1 cellular context compared by ENCODE assay signal in the genomic region with DNA sequence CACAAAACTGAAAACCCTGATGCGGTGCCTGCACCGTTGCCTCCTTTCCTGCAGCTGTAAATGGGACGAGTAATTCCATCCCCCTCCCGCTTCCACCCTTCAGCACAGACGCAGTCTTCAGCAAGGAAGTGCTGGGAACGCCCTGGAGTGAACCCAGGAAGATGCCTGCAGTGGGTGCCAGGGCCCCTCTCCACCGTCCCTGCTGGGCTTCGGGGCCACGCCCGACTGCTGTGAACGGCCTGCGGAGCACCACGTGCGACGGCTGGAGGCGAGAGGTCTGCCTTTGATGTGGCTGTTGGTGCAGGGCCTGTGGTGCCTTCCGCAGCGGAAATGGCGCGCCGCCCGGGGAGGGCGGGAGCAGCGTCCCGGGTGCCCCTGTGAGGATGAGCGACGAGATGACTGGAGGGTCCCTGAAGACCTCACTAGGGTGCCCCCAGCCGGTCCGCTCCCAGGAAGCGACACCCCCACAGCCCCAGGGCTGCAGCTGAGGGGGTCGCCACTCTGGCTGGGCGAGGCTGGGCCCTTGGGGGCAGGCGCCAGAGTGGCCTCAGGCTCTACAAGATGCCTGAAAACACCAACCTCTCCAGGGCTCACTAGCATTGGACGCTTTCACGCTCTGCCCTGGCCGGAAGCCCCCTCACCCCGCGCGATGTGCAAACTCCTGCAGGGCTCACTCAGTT.
TF ChIP-seq lines count a peak whose summit lies in the region.

No MANE protein-coding gene starts in this region.

TF ChIP-seq in H1, 55 proteins besides CTCF, POLR2A, EP300 and RAD21:
- TF ChIP-seq GABPA (IDR thresholded peaks at IDR 0.05; ENCODE audit: borderline replicate concordance, insufficient read depth, low read length) (no peak), NANOG (IDR thresholded peaks at IDR 0.05; ENCODE audit: insufficient read depth, low read depth, low read length, poor library complexity, severe bottlenecking) (no peak), KDM1A (IDR thresholded peaks at IDR 0.05; ENCODE audit: borderline replicate concordance, low read length) (no peak; the same call in 1 of the 2 replicates), SRF (IDR thresholded peaks at IDR 0.05; ENCODE audit: low read depth, low read length) (no peak), KDM4A (IDR thresholded peaks at IDR 0.05; ENCODE audit: low read depth, low read length, severe bottlenecking) (peak; percentile 77), SIN3A (conservative IDR thresholded peaks at IDR 0.05 in 1 of 2, IDR thresholded peaks at IDR 0.05 in 1 of 2; ENCODE audit: low read depth in 1 of 2, low read length in 2 of 2) (peak in 1 of 2 experiments; percentile 47; a peak in 1 of 4 replicates), RBBP5 (IDR thresholded peaks at IDR 0.05; ENCODE audit: borderline replicate concordance, low read depth, low read length) (peak; percentile 55), TBP (IDR thresholded peaks at IDR 0.05; ENCODE audit: low read depth, low read length) (no peak), CTBP2 (IDR thresholded peaks at IDR 0.05; ENCODE audit: borderline replicate concordance, insufficient read depth, insufficient read length, low read length) (no peak), ASH2L (IDR thresholded peaks at IDR 0.05; ENCODE audit: low read length) (peak; percentile 40), JUN (IDR thresholded peaks at IDR 0.05; ENCODE audit: low read depth, low read length) (no peak), PHF8 (conservative IDR thresholded peaks at IDR 0.05; ENCODE audit: low read depth, low read length) (0 out of 2 replicates have a peak, but pooled peaks have one; percentile 26)
- TF ChIP-seq, protein P1, sequence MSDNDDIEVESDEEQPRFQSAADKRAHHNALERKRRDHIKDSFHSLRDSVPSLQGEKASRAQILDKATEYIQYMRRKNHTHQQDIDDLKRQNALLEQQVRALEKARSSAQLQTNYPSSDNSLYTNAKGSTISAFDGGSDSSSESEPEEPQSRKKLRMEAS (IDR thresholded peaks at IDR 0.05): peak; percentile 93
- TF ChIP-seq, protein P2, sequence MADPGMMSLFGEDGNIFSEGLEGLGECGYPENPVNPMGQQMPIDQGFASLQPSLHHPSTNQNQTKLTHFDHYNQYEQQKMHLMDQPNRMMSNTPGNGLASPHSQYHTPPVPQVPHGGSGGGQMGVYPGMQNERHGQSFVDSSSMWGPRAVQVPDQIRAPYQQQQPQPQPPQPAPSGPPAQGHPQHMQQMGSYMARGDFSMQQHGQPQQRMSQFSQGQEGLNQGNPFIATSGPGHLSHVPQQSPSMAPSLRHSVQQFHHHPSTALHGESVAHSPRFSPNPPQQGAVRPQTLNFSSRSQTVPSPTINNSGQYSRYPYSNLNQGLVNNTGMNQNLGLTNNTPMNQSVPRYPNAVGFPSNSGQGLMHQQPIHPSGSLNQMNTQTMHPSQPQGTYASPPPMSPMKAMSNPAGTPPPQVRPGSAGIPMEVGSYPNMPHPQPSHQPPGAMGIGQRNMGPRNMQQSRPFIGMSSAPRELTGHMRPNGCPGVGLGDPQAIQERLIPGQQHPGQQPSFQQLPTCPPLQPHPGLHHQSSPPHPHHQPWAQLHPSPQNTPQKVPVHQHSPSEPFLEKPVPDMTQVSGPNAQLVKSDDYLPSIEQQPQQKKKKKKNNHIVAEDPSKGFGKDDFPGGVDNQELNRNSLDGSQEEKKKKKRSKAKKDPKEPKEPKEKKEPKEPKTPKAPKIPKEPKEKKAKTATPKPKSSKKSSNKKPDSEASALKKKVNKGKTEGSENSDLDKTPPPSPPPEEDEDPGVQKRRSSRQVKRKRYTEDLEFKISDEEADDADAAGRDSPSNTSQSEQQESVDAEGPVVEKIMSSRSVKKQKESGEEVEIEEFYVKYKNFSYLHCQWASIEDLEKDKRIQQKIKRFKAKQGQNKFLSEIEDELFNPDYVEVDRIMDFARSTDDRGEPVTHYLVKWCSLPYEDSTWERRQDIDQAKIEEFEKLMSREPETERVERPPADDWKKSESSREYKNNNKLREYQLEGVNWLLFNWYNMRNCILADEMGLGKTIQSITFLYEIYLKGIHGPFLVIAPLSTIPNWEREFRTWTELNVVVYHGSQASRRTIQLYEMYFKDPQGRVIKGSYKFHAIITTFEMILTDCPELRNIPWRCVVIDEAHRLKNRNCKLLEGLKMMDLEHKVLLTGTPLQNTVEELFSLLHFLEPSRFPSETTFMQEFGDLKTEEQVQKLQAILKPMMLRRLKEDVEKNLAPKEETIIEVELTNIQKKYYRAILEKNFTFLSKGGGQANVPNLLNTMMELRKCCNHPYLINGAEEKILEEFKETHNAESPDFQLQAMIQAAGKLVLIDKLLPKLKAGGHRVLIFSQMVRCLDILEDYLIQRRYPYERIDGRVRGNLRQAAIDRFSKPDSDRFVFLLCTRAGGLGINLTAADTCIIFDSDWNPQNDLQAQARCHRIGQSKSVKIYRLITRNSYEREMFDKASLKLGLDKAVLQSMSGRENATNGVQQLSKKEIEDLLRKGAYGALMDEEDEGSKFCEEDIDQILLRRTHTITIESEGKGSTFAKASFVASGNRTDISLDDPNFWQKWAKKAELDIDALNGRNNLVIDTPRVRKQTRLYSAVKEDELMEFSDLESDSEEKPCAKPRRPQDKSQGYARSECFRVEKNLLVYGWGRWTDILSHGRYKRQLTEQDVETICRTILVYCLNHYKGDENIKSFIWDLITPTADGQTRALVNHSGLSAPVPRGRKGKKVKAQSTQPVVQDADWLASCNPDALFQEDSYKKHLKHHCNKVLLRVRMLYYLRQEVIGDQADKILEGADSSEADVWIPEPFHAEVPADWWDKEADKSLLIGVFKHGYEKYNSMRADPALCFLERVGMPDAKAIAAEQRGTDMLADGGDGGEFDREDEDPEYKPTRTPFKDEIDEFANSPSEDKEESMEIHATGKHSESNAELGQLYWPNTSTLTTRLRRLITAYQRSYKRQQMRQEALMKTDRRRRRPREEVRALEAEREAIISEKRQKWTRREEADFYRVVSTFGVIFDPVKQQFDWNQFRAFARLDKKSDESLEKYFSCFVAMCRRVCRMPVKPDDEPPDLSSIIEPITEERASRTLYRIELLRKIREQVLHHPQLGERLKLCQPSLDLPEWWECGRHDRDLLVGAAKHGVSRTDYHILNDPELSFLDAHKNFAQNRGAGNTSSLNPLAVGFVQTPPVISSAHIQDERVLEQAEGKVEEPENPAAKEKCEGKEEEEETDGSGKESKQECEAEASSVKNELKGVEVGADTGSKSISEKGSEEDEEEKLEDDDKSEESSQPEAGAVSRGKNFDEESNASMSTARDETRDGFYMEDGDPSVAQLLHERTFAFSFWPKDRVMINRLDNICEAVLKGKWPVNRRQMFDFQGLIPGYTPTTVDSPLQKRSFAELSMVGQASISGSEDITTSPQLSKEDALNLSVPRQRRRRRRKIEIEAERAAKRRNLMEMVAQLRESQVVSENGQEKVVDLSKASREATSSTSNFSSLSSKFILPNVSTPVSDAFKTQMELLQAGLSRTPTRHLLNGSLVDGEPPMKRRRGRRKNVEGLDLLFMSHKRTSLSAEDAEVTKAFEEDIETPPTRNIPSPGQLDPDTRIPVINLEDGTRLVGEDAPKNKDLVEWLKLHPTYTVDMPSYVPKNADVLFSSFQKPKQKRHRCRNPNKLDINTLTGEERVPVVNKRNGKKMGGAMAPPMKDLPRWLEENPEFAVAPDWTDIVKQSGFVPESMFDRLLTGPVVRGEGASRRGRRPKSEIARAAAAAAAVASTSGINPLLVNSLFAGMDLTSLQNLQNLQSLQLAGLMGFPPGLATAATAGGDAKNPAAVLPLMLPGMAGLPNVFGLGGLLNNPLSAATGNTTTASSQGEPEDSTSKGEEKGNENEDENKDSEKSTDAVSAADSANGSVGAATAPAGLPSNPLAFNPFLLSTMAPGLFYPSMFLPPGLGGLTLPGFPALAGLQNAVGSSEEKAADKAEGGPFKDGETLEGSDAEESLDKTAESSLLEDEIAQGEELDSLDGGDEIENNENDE (IDR thresholded peaks at IDR 0.05; ENCODE audit: insufficient replicate concordance, low read length): no peak
- TF ChIP-seq, protein P3, sequence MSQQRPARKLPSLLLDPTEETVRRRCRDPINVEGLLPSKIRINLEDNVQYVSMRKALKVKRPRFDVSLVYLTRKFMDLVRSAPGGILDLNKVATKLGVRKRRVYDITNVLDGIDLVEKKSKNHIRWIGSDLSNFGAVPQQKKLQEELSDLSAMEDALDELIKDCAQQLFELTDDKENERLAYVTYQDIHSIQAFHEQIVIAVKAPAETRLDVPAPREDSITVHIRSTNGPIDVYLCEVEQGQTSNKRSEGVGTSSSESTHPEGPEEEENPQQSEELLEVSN (IDR thresholded peaks at IDR 0.05): peak; percentile 78
